Comparison of ENCODE assay signal across 18 cellular contexts in the genomic region with DNA sequence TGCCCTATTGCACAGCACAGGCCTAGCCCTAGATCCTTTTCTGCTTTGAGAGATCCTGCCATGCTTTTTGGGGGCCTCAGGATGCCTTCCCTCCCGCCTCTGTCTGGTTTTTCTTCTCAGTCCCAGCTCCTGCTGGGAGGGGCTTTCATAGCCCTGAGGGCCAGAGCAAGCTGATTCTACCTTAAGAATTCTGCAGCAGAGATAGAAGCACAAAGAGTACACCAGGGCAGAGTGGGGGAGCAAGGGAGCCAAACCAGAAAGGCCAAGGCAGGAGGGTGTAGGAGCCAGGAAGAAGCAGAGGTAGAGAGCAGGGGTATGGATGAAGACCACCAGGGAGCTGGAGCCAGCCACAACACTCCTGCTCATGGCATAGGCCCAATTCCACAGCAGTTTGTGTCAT. TPM values are rescaled to one million over a fixed set of nuclear protein-coding genes. Genes with fewer than 3 reads are reported as not detected.
DNase-seq lines count a peak whose midpoint lies in the region; ATAC-seq and TF ChIP-seq lines count a peak whose summit lies in the region.
"Had no signal": no experiment of that assay in that cellular context is flagged by ENCODE, and none has a peak within 500 bp of the region (broad histone marks: within the 10 kb centered on the region; RNA-seq: fewer than 3 reads in every experiment).

No MANE protein-coding gene starts in this region.

- H3K27me3 ChIP-seq in CD4-positive, alpha-beta T cell (ENCODE audit: control insufficient read depth, insufficient read depth, low read length): no peaks in the 10 kb centered on the region
- H3K27me3 ChIP-seq in left ventricle myocardium inferior (ENCODE audit: low read depth): no peaks in the 10 kb centered on the region
- H3K27me3 ChIP-seq: cardiac muscle cell, MG63 had no signal

- H3K27ac ChIP-seq in CD4-positive, alpha-beta T cell (ENCODE audit: low read depth, low read length): no peak overlapping the region
- no peak overlapping the region for H3K27ac ChIP-seq in left ventricle myocardium inferior (replicated peaks)
- H3K27ac ChIP-seq: cardiac muscle cell, RWPE1 had no signal

- H3K4me3 ChIP-seq in left ventricle myocardium inferior: no peak overlapping the region
- H3K4me3 ChIP-seq: cardiac muscle cell, MG63 had no signal

- H3K4me1 Mint-ChIP-seq in CD4-positive, alpha-beta T cell (ENCODE audit: low read depth): peaks cover 69% of the 10 kb centered on the region
- peaks cover 25% of the 10 kb centered on the region for H3K4me1 Mint-ChIP-seq in WTC11
- H3K4me1 Mint-ChIP-seq in memory B cell: peaks cover 51% of the 10 kb centered on the region
- H3K4me1 Mint-ChIP-seq in stimulated activated memory B cell treated with anti-CD40 and anti-IgM and Interleukin-4, amounts not matched to agents 10 μg/mL and 1 μg/mL and 100 μg/mL, for 72 hours: peaks cover 61% of the 10 kb centered on the region

- no peaks in the 10 kb centered on the region for H3K9me3 ChIP-seq in CD4-positive, alpha-beta T cell (ENCODE audit: control insufficient read depth, low read length)
- no peaks in the 10 kb centered on the region for H3K9me3 ChIP-seq in left ventricle myocardium inferior (replicated peaks)
- H3K9me3 ChIP-seq: MG63 had no signal

- no peak for DNase-seq in CD4-positive, alpha-beta T cell
- DNase-seq in WTC11 (ENCODE audit: low spot score) (no peak), memory B cell (ENCODE audit: low spot score in 2 of 2) (no peak), left ventricle myocardium inferior (no peak), SW480 (ENCODE audit: low spot score) (no peak)
- DNase-seq: activated CD8-positive, alpha-beta T cell treated with anti-CD3 and anti-CD28 coated beads, Interleukin-2, amount 10 ng/mL, durations not matched to agents 7 days and 5 days; activated gamma-delta T cell treated with Interleukin-2 at 50 U/mL for 16 hours; MG63; NCI-H2081; NCI-H82; T1000 had no signal

- intact Hi-C loops in CD4-positive, alpha-beta T cell (cut with DNase I, micrococcal nuclease): loop anchor here in 1 of 2 experiments (5.0 kb wide), 1 partner anchor 42 kb away; no protein-coding TSS in a partner anchor
- intact Hi-C loops in left ventricle myocardium inferior (cut with micrococcal nuclease): no loop called here

- H3K4me1 ChIP-seq in left ventricle myocardium inferior: peaks cover 72% of the 10 kb centered on the region

- ATAC-seq in CD4-positive, alpha-beta T cell (ENCODE audit: poor library complexity): no peak
- ATAC-seq in WTC11: peak; percentile 38
- no peak for ATAC-seq in memory B cell (ENCODE audit: low read depth)
- ATAC-seq in stimulated activated memory B cell treated with anti-CD40 and anti-IgM and Interleukin-4, amounts not matched to agents 10 μg/mL and 1 μg/mL and 100 μg/mL, for 72 hours: no peak
- ATAC-seq in HG03280 (IDR thresholded peaks at IDR 0.05; ENCODE audit: unreplicated experiment): no peak
- no peak for ATAC-seq in GM19035 (IDR thresholded peaks at IDR 0.05; ENCODE audit: unreplicated experiment)

- no peaks in the 10 kb centered on the region for H3K36me3 ChIP-seq in left ventricle myocardium inferior
- H3K36me3 ChIP-seq: cardiac muscle cell, MG63 had no signal

- H3K4me3 Mint-ChIP-seq in CD4-positive, alpha-beta T cell: no peak overlapping the region
- H3K4me3 Mint-ChIP-seq in WTC11: no peak overlapping the region
- H3K4me3 Mint-ChIP-seq in memory B cell: no peak overlapping the region
- no peak overlapping the region for H3K4me3 Mint-ChIP-seq in stimulated activated memory B cell treated with anti-CD40 and anti-IgM and Interleukin-4, amounts not matched to agents 10 μg/mL and 1 μg/mL and 100 μg/mL, for 72 hours
- H3K4me3 Mint-ChIP-seq: activated CD8-positive, alpha-beta T cell treated with anti-CD3 and anti-CD28 coated beads, Interleukin-2, amount 10 ng/mL, durations not matched to agents 7 days and 5 days; stimulated activated naive CD8-positive, alpha-beta T cell treated with anti-CD3 and anti-CD28 coated beads, Interleukin-15, Interleukin-2, amounts not matched to agents 100 ng/mL and 50 ng/mL, for 24 hours had no signal

- peak overlapping the region; percentile 63 for H3K27ac Mint-ChIP-seq in CD4-positive, alpha-beta T cell
- H3K27ac Mint-ChIP-seq in WTC11 (no peak overlapping the region), memory B cell (peak overlapping the region; percentile 22)
- peak overlapping the region; percentile 78 for H3K27ac Mint-ChIP-seq in stimulated activated memory B cell treated with anti-CD40 and anti-IgM and Interleukin-4, amounts not matched to agents 10 μg/mL and 1 μg/mL and 100 μg/mL, for 72 hours
- H3K27ac Mint-ChIP-seq: activated CD8-positive, alpha-beta T cell treated with anti-CD3 and anti-CD28 coated beads, Interleukin-2, amount 10 ng/mL, durations not matched to agents 7 days and 5 days; stimulated activated naive CD8-positive, alpha-beta T cell treated with anti-CD3 and anti-CD28 coated beads, Interleukin-15, Interleukin-2, amounts not matched to agents 100 ng/mL and 50 ng/mL, for 24 hours had no signal

- H3K27me3 Mint-ChIP-seq in CD4-positive, alpha-beta T cell: no peaks in the 10 kb centered on the region
- H3K27me3 Mint-ChIP-seq in WTC11 (ENCODE audit: low read depth): no peaks in the 10 kb centered on the region
- no peaks in the 10 kb centered on the region for H3K27me3 Mint-ChIP-seq in memory B cell
- H3K27me3 Mint-ChIP-seq in stimulated activated memory B cell treated with anti-CD40 and anti-IgM and Interleukin-4, amounts not matched to agents 10 μg/mL and 1 μg/mL and 100 μg/mL, for 72 hours: no peaks in the 10 kb centered on the region
- H3K27me3 Mint-ChIP-seq: naive thymus-derived CD8-positive, alpha-beta T cell; stimulated activated naive CD8-positive, alpha-beta T cell treated with anti-CD3 and anti-CD28 coated beads, Interleukin-15, Interleukin-2, amounts not matched to agents 100 ng/mL and 50 ng/mL, for 24 hours had no signal

- TF ChIP-seq CTCF in CD4-positive, alpha-beta T cell (IDR thresholded peaks at IDR 0.05): no peak
- no peak for TF ChIP-seq CTCF in WTC11 (IDR thresholded peaks at IDR 0.05)
- no peak for TF ChIP-seq CTCF in left ventricle myocardium inferior (IDR thresholded peaks at IDR 0.05; ENCODE audit: borderline replicate concordance)

- H3K36me3 Mint-ChIP-seq in CD4-positive, alpha-beta T cell (ENCODE audit: low read depth): peaks cover 30% of the 10 kb centered on the region
- H3K36me3 Mint-ChIP-seq in WTC11 (no peaks in the 10 kb centered on the region), memory B cell (peaks cover 10% of the 10 kb centered on the region)
- no peaks in the 10 kb centered on the region for H3K36me3 Mint-ChIP-seq in stimulated activated memory B cell treated with anti-CD40 and anti-IgM and Interleukin-4, amounts not matched to agents 10 μg/mL and 1 μg/mL and 100 μg/mL, for 72 hours

- H3K9me3 Mint-ChIP-seq in CD4-positive, alpha-beta T cell: no peaks in the 10 kb centered on the region
- H3K9me3 Mint-ChIP-seq in WTC11: no peaks in the 10 kb centered on the region
- no peaks in the 10 kb centered on the region for H3K9me3 Mint-ChIP-seq in memory B cell
- no peaks in the 10 kb centered on the region for H3K9me3 Mint-ChIP-seq in stimulated activated memory B cell treated with anti-CD40 and anti-IgM and Interleukin-4, amounts not matched to agents 10 μg/mL and 1 μg/mL and 100 μg/mL, for 72 hours
- H3K9me3 Mint-ChIP-seq: naive thymus-derived CD8-positive, alpha-beta T cell; stimulated activated naive CD8-positive, alpha-beta T cell treated with anti-CD3 and anti-CD28 coated beads, Interleukin-15, Interleukin-2, amounts not matched to agents 100 ng/mL and 50 ng/mL, for 24 hours had no signal

- CTCF ChIA-PET in CD4-positive, alpha-beta T cell (lab: Charles Lee): no interaction called here
- CTCF ChIA-PET in WTC11 (lab: Charles Lee): interaction anchor here (1.0 kb wide), 1 partner anchor 46 kb away, joined by 3 read pairs; no protein-coding TSS in a partner anchor

- POLR2A ChIA-PET in CD4-positive, alpha-beta T cell (lab: Charles Lee): no interaction called here
- POLR2A ChIA-PET in WTC11 (lab: Charles Lee): no interaction called here

TF ChIP-seq in WTC11, 78 proteins besides CTCF, POLR2A, EP300 and RAD21 (continues in another document):
- no peak for TF ChIP-seq ERG (CRISPR knock-in tag; IDR thresholded peaks at IDR 0.05)
- no peak for TF ChIP-seq MLX (CRISPR knock-in tag; IDR thresholded peaks at IDR 0.05)
- no peak for TF ChIP-seq IRF2 (CRISPR knock-in tag; IDR thresholded peaks at IDR 0.05; ENCODE audit: borderline replicate concordance, low read depth)
- TF ChIP-seq ATF6 (CRISPR knock-in tag; IDR thresholded peaks at IDR 0.05): no peak
- no peak for TF ChIP-seq GRHL2 (CRISPR knock-in tag; IDR thresholded peaks at IDR 0.05; ENCODE audit: insufficient replicate concordance, severe bottlenecking)

RNA-seq across cellular contexts. Expression of gene SH3BP5, which starts 18.1 kb away (rescaled TPM):
- 10 to 100 TPM; 16.8 to 17.7 TPM for total RNA-seq in CD4-positive, alpha-beta T cell
- 5.1 to 7.2 TPM (median 5.9 TPM) in 3 replicates for total RNA-seq in WTC11 (2021)
- total RNA-seq in left ventricle myocardium inferior: 8.8 TPM
